In the genomic region with DNA sequence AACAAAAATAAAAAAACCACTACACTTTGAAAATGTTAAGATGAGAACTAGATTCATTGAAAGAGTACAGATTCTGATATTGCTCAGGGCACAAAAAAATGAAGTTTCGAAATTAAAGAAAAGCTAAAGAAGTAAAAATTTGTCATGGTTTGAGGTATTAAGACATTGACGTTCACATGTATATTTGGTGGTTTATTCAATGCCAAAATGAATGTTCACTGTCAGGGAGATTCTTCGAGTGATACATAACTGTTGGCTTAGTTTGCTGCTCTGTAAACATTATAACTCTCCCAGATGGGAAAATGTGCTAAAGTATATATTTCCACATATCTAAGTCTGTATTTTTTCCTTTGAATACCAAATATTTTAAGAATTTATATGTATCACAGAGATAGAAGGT, we compare ENCODE assay signal across 29 cellular contexts.
DNase-seq lines count a peak whose midpoint lies in the region; ATAC-seq and TF ChIP-seq lines count a peak whose summit lies in the region.
"Had no signal": no experiment of that assay in that cellular context is flagged by ENCODE, and none has a peak within 500 bp of the region (broad histone marks: within the 10 kb centered on the region; RNA-seq: fewer than 3 reads in every experiment).

No MANE protein-coding gene starts in this region.

- intact Hi-C loops in ovary (cut with DNase I) = no loop called here

- H3K4me3 ChIP-seq in AG09309 (ENCODE audit: control insufficient read depth, low read depth, low read length) = no peak overlapping the region
- H3K4me3 ChIP-seq in cardiac fibroblast (replicated peaks in 1 of 2; ENCODE audit: low read depth in 2 of 2, low read length in 2 of 2) = no peak overlapping the region
- no peak overlapping the region for H3K4me3 ChIP-seq in ovary
- H3K4me3 ChIP-seq: vagina had no signal

- DNase-seq in AG09309 (ENCODE audit: low read depth) = peak; percentile 1
- DNase-seq in HCEC 1CT = peak; percentile 55
- peak; percentile 5 to 72 for DNase-seq in cardiac fibroblast (ENCODE audit: low read depth in 2 of 2)
- DNase-seq in iris pigment epithelial cell (ENCODE audit: low read depth) = peak; percentile 86
- no peak for DNase-seq in NCI-H1417 treated with DMSO at 0.1 percent for 48 hours (lab: John Stamatoyannopoulos, UW)
- DNase-seq in ovary = no peak
- no peak for DNase-seq in iPS-NIHi7 (ENCODE audit: extremely low spot score)
- DNase-seq: activated CD4-positive, alpha-beta T cell treated with anti-CD3 and anti-CD28 coated beads for 4 hours; activated CD8-positive, alpha-beta memory T cell treated with anti-CD3 and anti-CD28 coated beads for 24 hours; activated gamma-delta T cell; brain microvascular endothelial cell; C1 segment of cervical spinal cord; Caco-2; DMS79; effector CD8-positive, alpha-beta T cell; left ventricle myocardium superior; NCI-H1048; NCI-H187 treated with DMSO at 0.1 percent for 48 hours; NCI-H524 treated with DMSO at 0.1 percent for 48 hours; NK-92 treated with Interleukin-12 subunit alpha and Interleukin-12 subunit beta, amount 100 ng/mL, for 24 hours; PC-3; SHP77; stimulated activated naive CD8-positive, alpha-beta T cell treated with anti-CD3 and anti-CD28 coated beads, Interleukin-15, Interleukin-2, amounts not matched to agents 100 U/mL and 50 U/mL, for 24 hours had no signal

- no peaks in the 10 kb centered on the region for H3K9me3 ChIP-seq in ovary
- H3K9me3 ChIP-seq: Caco-2, neutrophil, vagina had no signal

- TF ChIP-seq EP300 in ovary (IDR thresholded peaks at IDR 0.05) = no peak

- no peak overlapping the region for H3K27ac ChIP-seq in ovary
- H3K27ac ChIP-seq: brain microvascular endothelial cell, epithelial cell of prostate, neutrophil, vagina, VCaP had no signal

- H3K36me3 ChIP-seq in ovary = no peaks in the 10 kb centered on the region
- H3K36me3 ChIP-seq: brain microvascular endothelial cell, neutrophil, vagina had no signal

- TF ChIP-seq POLR2A in ovary (IDR thresholded peaks at IDR 0.05) = no peak

- TF ChIP-seq CTCF in AG09309 (IDR thresholded peaks at IDR 0.05; ENCODE audit: control insufficient read depth, insufficient read depth, low read depth, low read length, missing control alignments) = no peak
- TF ChIP-seq CTCF in cardiac fibroblast (IDR thresholded peaks at IDR 0.05; ENCODE audit: low read depth, low read length) = no peak
- no peak for TF ChIP-seq CTCF in ovary (IDR thresholded peaks at IDR 0.05)

- WGBS in ovary, 3 donors = 81 to 91% (median 89%) methylated on average over 3 of the region's 3 CpGs

- H3K4me1 ChIP-seq in ovary (ENCODE audit: insufficient read depth) = no peaks in the 10 kb centered on the region
- H3K4me1 ChIP-seq: Caco-2, vagina had no signal

- no peaks in the 10 kb centered on the region for H3K27me3 ChIP-seq in ovary
- H3K27me3 ChIP-seq: brain microvascular endothelial cell, neutrophil, vagina had no signal

- no peak for ATAC-seq in GM21619 (IDR thresholded peaks at IDR 0.05; ENCODE audit: unreplicated experiment)
- ATAC-seq: HepG2; left ventricle myocardium superior; PC-3; stimulated activated naive CD8-positive, alpha-beta T cell treated with anti-CD3 and anti-CD28 coated beads, Interleukin-15, Interleukin-2, amounts not matched to agents 100 U/mL and 50 U/mL, for 24 hours had no signal

Comparison
In these comparisons a context has a peak if more than half of its experiments do, and no peak if none do; other contexts are left out.
1. DNase-seq: peak in AG09309 (single experiment), HCEC 1CT (single experiment), cardiac fibroblast (2 of 2) and iris pigment epithelial cell (single experiment); none in NCI-H1417 treated with DMSO at 0.1 percent for 48 hours (single experiment), ovary (0 of 5) and iPS-NIHi7 (single experiment).